24 cellular contexts compared by ENCODE assay signal in the genomic region with DNA sequence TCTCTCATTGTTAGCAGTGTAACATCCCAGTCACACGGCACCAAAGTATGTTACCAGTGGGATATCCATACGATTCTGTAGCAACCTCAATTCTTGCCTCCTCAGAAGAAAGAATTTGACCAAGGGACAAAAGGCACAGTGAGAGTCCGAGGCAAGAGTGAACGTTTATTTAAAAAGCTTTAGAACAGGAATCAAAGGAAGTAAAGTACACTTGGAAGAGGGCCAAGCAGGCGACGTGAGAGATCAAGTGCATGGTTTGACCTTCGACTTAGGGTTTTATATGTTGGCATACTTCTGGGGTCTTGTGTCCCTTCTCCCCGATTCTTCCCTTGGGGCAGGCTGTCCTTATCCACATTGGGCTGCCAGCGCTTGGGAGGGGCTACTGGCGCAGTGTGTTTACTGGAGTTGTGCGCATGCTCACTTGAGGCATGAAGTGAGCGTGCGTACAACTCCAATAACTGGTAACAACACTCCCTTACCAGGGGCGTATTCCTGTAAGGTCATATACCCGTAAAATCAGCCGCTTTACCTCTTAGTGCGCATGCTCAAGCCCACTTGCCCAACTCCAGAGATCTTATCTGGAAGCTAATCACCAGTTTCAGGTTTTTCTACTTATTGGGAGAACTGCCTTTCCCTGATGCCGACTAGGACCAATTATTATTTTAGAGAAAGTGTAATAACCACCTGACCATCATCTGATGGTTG.
"Had no signal": no experiment of that assay in that cellular context is flagged by ENCODE, and none has a peak within 500 bp of the region (broad histone marks: within the 10 kb centered on the region; RNA-seq: fewer than 3 reads in every experiment).

No MANE protein-coding gene starts in this region.

- H3K9ac ChIP-seq: neural progenitor cell had no signal

- H3K36me3 Mint-ChIP-seq: memory B cell, naive B cell, neural progenitor cell had no signal

- ATAC-seq: activated CD4-positive, CD25-positive, alpha-beta regulatory T cell treated with anti-CD3 and anti-CD28 coated beads, Interleukin-2, amount 50 U/mL, for 24 hours; activated T-cell treated with anti-CD3 and anti-CD28 coated beads, Interleukin-2, amount 50 U/mL, for 4 hours; gastrocnemius medialis; heart right ventricle; left ventricle myocardium superior; mucosa of descending colon; stimulated activated naive CD8-positive, alpha-beta T cell treated with anti-CD3 and anti-CD28 coated beads, Interleukin-15, amount 100 ng/mL, for 72 hours had no signal

- H2AFZ ChIP-seq: neural progenitor cell had no signal

- H3K27me3 ChIP-seq: brain microvascular endothelial cell, gastrocnemius medialis, heart right ventricle, neural progenitor cell, right atrium auricular region, suprapubic skin had no signal

- DNase-seq: activated CD4-positive, alpha-beta T cell treated with anti-CD3 and anti-CD28 coated beads, Interleukin-2, amount 10 ng/mL, durations not matched to agents 7 days and 5 days; activated CD8-positive, alpha-beta memory T cell treated with anti-CD3 and anti-CD28 coated beads, Interleukin-2, amount 50 U/mL, for 4 hours; activated naive CD4-positive, alpha-beta T cell treated with anti-CD3 and anti-CD28 coated beads for 36 hours; activated T-cell treated with anti-CD3 and anti-CD28 coated beads, Interleukin-2, amount 50 U/mL, for 4 hours; anterior cingulate cortex; brain microvascular endothelial cell; erythroblast; gastrocnemius medialis; heart right ventricle; kidney glomerular epithelial cell; left ventricle myocardium superior; naive B cell; stimulated activated CD4-positive, alpha-beta T cell treated with anti-CD3 and anti-CD28 coated beads, Interleukin-4, amount 100 ng/mL, for 1 hour; stimulated activated naive CD8-positive, alpha-beta T cell treated with anti-CD3 and anti-CD28 coated beads, Interleukin-15, amount 100 ng/mL, for 72 hours had no signal

- H3K9me3 Mint-ChIP-seq: activated CD4-positive, alpha-beta T cell treated with anti-CD3 and anti-CD28 coated beads, Interleukin-2, amount 10 ng/mL, durations not matched to agents 7 days and 5 days; T-helper 1 cell treated with Interleukin-12 subunit alpha and Interleukin-12 subunit beta and Interleukin-4 antibody, amounts not matched to agents 30 μg/mL and 1 μg/mL, for 36 hours had no signal

- H3K4me1 Mint-ChIP-seq: activated CD4-positive, alpha-beta T cell treated with anti-CD3 and anti-CD28 coated beads, Interleukin-2, amount 10 ng/mL, durations not matched to agents 7 days and 5 days; central memory CD8-positive, alpha-beta T cell; memory B cell; naive B cell; neural progenitor cell; stimulated activated naive CD8-positive, alpha-beta T cell treated with anti-CD3 and anti-CD28 coated beads, Interleukin-15, amount 100 ng/mL, for 72 hours had no signal

- H3K4me3 ChIP-seq: coronary artery, gastrocnemius medialis, heart right ventricle, mucosa of descending colon, neural progenitor cell, prostate gland, right atrium auricular region, suprapubic skin had no signal

- H3K27ac ChIP-seq: brain microvascular endothelial cell, coronary artery, gastrocnemius medialis, heart right ventricle, neural progenitor cell, prostate gland, right atrium auricular region, suprapubic skin had no signal

- H3K27me3 Mint-ChIP-seq: activated CD4-positive, alpha-beta T cell treated with anti-CD3 and anti-CD28 coated beads, Interleukin-2, amount 10 ng/mL, durations not matched to agents 7 days and 5 days; central memory CD8-positive, alpha-beta T cell; memory B cell; naive B cell; stimulated activated naive CD8-positive, alpha-beta T cell treated with anti-CD3 and anti-CD28 coated beads, Interleukin-15, amount 100 ng/mL, for 72 hours had no signal

- H3K4me1 ChIP-seq: gastrocnemius medialis, neural progenitor cell, prostate gland, suprapubic skin had no signal

- H3K36me3 ChIP-seq: brain microvascular endothelial cell, gastrocnemius medialis, heart right ventricle, neural progenitor cell, prostate gland, right atrium auricular region, suprapubic skin had no signal

- H3K4me3 Mint-ChIP-seq: activated CD4-positive, alpha-beta T cell treated with anti-CD3 and anti-CD28 coated beads, Interleukin-2, amount 10 ng/mL, durations not matched to agents 7 days and 5 days; activated naive CD4-positive, alpha-beta T cell treated with anti-CD3 and anti-CD28 coated beads for 36 hours; activated T-cell treated with anti-CD3 and anti-CD28 coated beads, Interleukin-2, amount 50 U/mL, for 4 hours; central memory CD8-positive, alpha-beta T cell; memory B cell; naive B cell; neural progenitor cell; stimulated activated naive CD8-positive, alpha-beta T cell treated with anti-CD3 and anti-CD28 coated beads, Interleukin-15, amount 100 ng/mL, for 72 hours; T-helper 1 cell treated with Interleukin-12 subunit alpha and Interleukin-12 subunit beta and Interleukin-4 antibody, amounts not matched to agents 30 μg/mL and 1 μg/mL, for 36 hours had no signal

- H3K27ac Mint-ChIP-seq: activated CD4-positive, alpha-beta T cell treated with anti-CD3 and anti-CD28 coated beads, Interleukin-2, amount 10 ng/mL, durations not matched to agents 7 days and 5 days; activated naive CD4-positive, alpha-beta T cell treated with anti-CD3 and anti-CD28 coated beads for 36 hours; memory B cell; naive B cell; neural progenitor cell; stimulated activated naive CD8-positive, alpha-beta T cell treated with anti-CD3 and anti-CD28 coated beads, Interleukin-15, amount 100 ng/mL, for 72 hours; T-helper 1 cell treated with Interleukin-12 subunit alpha and Interleukin-12 subunit beta and Interleukin-4 antibody, amounts not matched to agents 30 μg/mL and 1 μg/mL, for 36 hours had no signal

- H3K9me3 ChIP-seq: gastrocnemius medialis, mucosa of descending colon, prostate gland, suprapubic skin had no signal

- H3K4me2 ChIP-seq: neural progenitor cell had no signal
